In the genomic region with DNA sequence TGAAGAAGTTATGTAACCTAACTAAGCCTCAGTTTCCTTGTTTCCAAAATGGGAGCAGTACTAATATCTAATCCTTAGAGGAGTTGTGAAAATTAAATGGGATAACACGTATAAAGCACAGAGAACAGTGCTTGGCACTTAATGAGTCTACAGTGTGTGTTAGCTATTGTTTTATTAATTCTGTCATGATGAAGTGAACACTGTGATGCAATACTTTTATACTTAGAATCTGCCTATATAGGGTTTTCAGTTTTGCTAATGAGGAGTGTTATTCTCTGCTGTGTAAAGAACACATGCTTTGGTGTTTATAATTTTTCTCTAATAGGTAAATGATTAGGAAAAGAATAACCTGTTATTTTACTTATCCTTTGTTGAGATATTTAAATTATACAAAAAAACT, we compare ENCODE assay signal across 23 cellular contexts.
DNase-seq lines count a peak whose midpoint lies in the region; ATAC-seq, FAIRE-seq and TF ChIP-seq lines count a peak whose summit lies in the region.
"Had no signal": no experiment of that assay in that cellular context is flagged by ENCODE, and none has a peak within 500 bp of the region (broad histone marks: within the 10 kb centered on the region; RNA-seq: fewer than 3 reads in every experiment).

No MANE protein-coding gene starts in this region.

- H3K27ac Mint-ChIP-seq in CD4-positive, CD25-positive, alpha-beta regulatory T cell, result peak overlapping the region; percentile 21 to 68 (median 65)
- H3K27ac Mint-ChIP-seq in natural killer cell treated with Interleukin-12 subunit alpha and Interleukin-12 subunit beta and Interleukin-15 and Interleukin-18, amount 100 ng/mL, for 72 hours, result peak overlapping the region; percentile 55 to 89
- H3K27ac Mint-ChIP-seq: activated CD8-positive, alpha-beta memory T cell treated with anti-CD3 and anti-CD28 coated beads, Interleukin-2, amount 10 ng/mL, durations not matched to agents 7 days and 5 days had no signal

- H3K27me3 ChIP-seq in CD4-positive, CD25-positive, alpha-beta regulatory T cell (ENCODE audit: control insufficient read depth, insufficient read depth, low read length), result no peaks in the 10 kb centered on the region
- H3K27me3 ChIP-seq in ascending aorta, result no peaks in the 10 kb centered on the region
- H3K27me3 ChIP-seq: cardiac muscle cell, dorsolateral prefrontal cortex, foreskin keratinocyte, ovary had no signal

- peaks cover 74% of the 10 kb centered on the region for H3K4me1 ChIP-seq in CD4-positive, CD25-positive, alpha-beta regulatory T cell (ENCODE audit: control insufficient read depth, insufficient read depth, low read length, poor library complexity, severe bottlenecking)
- peaks cover 7 to 66% of the 10 kb centered on the region in 2 donors for H3K4me1 ChIP-seq in ascending aorta

- peak; percentile 45 for FAIRE-seq in GM19239 (lab: Jason Lieb, UNC)
- FAIRE-seq: GM12891, kidney had no signal

- H3K9me3 ChIP-seq in CD4-positive, CD25-positive, alpha-beta regulatory T cell (ENCODE audit: control insufficient read depth in 2 of 2, low read length in 2 of 2), result no peaks in the 10 kb centered on the region
- H3K9me3 ChIP-seq in ascending aorta, result peaks cover 0 to 4% of the 10 kb centered on the region in 2 donors
- H3K9me3 ChIP-seq: ovary had no signal

- peaks cover 27% of the 10 kb centered on the region for H3K36me3 ChIP-seq in CD4-positive, CD25-positive, alpha-beta regulatory T cell (ENCODE audit: control insufficient read depth, insufficient read depth, low read length)
- no peaks in the 10 kb centered on the region for H3K36me3 ChIP-seq in ascending aorta
- H3K36me3 ChIP-seq: cardiac muscle cell, ovary had no signal

- DNase-seq in CD4-positive, CD25-positive, alpha-beta regulatory T cell, result no peak
- DNase-seq in GM19239 (ENCODE audit: insufficient read length, low spot score) (no peak), ascending aorta (ENCODE audit: low spot score in 2 of 2) (no peak), HuH-7.5 (ENCODE audit: low spot score) (no peak)
- no peak for DNase-seq in natural killer cell treated with Interleukin-12 subunit alpha and Interleukin-12 subunit beta and Interleukin-15 and Interleukin-18, amount 100 ng/mL, for 72 hours (ENCODE audit: low spot score)
- DNase-seq: activated CD4-positive, CD25-positive, alpha-beta regulatory T cell; activated CD8-positive, alpha-beta memory T cell treated with anti-CD3 and anti-CD28 coated beads, Interleukin-2, amount 10 ng/mL, durations not matched to agents 7 days and 5 days; activated effector memory CD4-positive, alpha-beta T cell treated with anti-CD3 and anti-CD28 coated beads, Interleukin-2, amount 50 U/mL, for 16 hours; amniotic stem cell; dorsolateral prefrontal cortex; foreskin keratinocyte; hypothalamus; kidney; NCI-H510A treated with DMSO at 0.1 percent for 48 hours; ovary; T1000; trophoblast cell had no signal

- peaks cover 37% of the 10 kb centered on the region for H3K36me3 Mint-ChIP-seq in CD4-positive, CD25-positive, alpha-beta regulatory T cell
- H3K36me3 Mint-ChIP-seq in natural killer cell treated with Interleukin-12 subunit alpha and Interleukin-12 subunit beta and Interleukin-15 and Interleukin-18, amount 100 ng/mL, for 72 hours, result peaks cover 15% of the 10 kb centered on the region

- peak overlapping the region; percentile 50 for H3K27ac ChIP-seq in CD4-positive, CD25-positive, alpha-beta regulatory T cell (ENCODE audit: insufficient read depth, low read length, poor library complexity, severe bottlenecking)
- peak overlapping the region; percentile 79 to 91 for H3K27ac ChIP-seq in ascending aorta
- H3K27ac ChIP-seq: cardiac muscle cell, epithelial cell of prostate, foreskin keratinocyte, ovary, SK-N-MC had no signal

- intact Hi-C loops in ascending aorta (cut with DNase I), result loop anchor here (5.0 kb wide), 1 partner anchor 68 kb away; no protein-coding TSS in a partner anchor

- H3K4me3 ChIP-seq in CD4-positive, CD25-positive, alpha-beta regulatory T cell (ENCODE audit: low read depth, low read length), result peak overlapping the region; percentile 62
- H3K4me3 ChIP-seq in ascending aorta, result no peak overlapping the region
- H3K4me3 ChIP-seq: cardiac muscle cell, dorsolateral prefrontal cortex, ovary, SK-N-MC had no signal

- peaks cover 0 to 3% (median 0%) of the 10 kb centered on the region in 7 donors for H3K9me3 Mint-ChIP-seq in CD4-positive, CD25-positive, alpha-beta regulatory T cell
- H3K9me3 Mint-ChIP-seq in natural killer cell treated with Interleukin-12 subunit alpha and Interleukin-12 subunit beta and Interleukin-15 and Interleukin-18, amount 100 ng/mL, for 72 hours, result no peaks in the 10 kb centered on the region

- peaks cover 63 to 88% (median 78%) of the 10 kb centered on the region in 4 donors for H3K4me1 Mint-ChIP-seq in CD4-positive, CD25-positive, alpha-beta regulatory T cell
- peaks cover 62 to 73% of the 10 kb centered on the region in 2 donors for H3K4me1 Mint-ChIP-seq in natural killer cell treated with Interleukin-12 subunit alpha and Interleukin-12 subunit beta and Interleukin-15 and Interleukin-18, amount 100 ng/mL, for 72 hours (ENCODE audit: low read depth in 2 of 2)

- peak overlapping the region in 3 of 4 donors; percentile 2 to 62 (median 44) for H3K4me3 Mint-ChIP-seq in CD4-positive, CD25-positive, alpha-beta regulatory T cell
- no peak overlapping the region for H3K4me3 Mint-ChIP-seq in natural killer cell treated with Interleukin-12 subunit alpha and Interleukin-12 subunit beta and Interleukin-15 and Interleukin-18, amount 100 ng/mL, for 72 hours
- H3K4me3 Mint-ChIP-seq: activated CD8-positive, alpha-beta memory T cell treated with anti-CD3 and anti-CD28 coated beads, Interleukin-2, amount 10 ng/mL, durations not matched to agents 7 days and 5 days had no signal

- TF ChIP-seq CTCF in ascending aorta (IDR thresholded peaks at IDR 0.05), result no peak

- H3K27me3 Mint-ChIP-seq in CD4-positive, CD25-positive, alpha-beta regulatory T cell, result no peaks in the 10 kb centered on the region
- no peaks in the 10 kb centered on the region for H3K27me3 Mint-ChIP-seq in natural killer cell treated with Interleukin-12 subunit alpha and Interleukin-12 subunit beta and Interleukin-15 and Interleukin-18, amount 100 ng/mL, for 72 hours
- H3K27me3 Mint-ChIP-seq: activated CD8-positive, alpha-beta memory T cell treated with anti-CD3 and anti-CD28 coated beads, Interleukin-2, amount 10 ng/mL, durations not matched to agents 7 days and 5 days had no signal

- ATAC-seq in CD4-positive, CD25-positive, alpha-beta regulatory T cell (ENCODE audit: low read depth in 2 of 2), result no peak
- no peak for ATAC-seq in natural killer cell treated with Interleukin-12 subunit alpha and Interleukin-12 subunit beta and Interleukin-15 and Interleukin-18, amount 100 ng/mL, for 72 hours
- ATAC-seq in HG03378 (IDR thresholded peaks at IDR 0.05; ENCODE audit: unreplicated experiment), result no peak
- ATAC-seq in GM18868 (IDR thresholded peaks at IDR 0.05; ENCODE audit: unreplicated experiment), result no peak
- ATAC-seq: activated CD8-positive, alpha-beta memory T cell treated with anti-CD3 and anti-CD28 coated beads, Interleukin-2, amount 10 ng/mL, durations not matched to agents 7 days and 5 days; foreskin keratinocyte had no signal
